In the genomic region with DNA sequence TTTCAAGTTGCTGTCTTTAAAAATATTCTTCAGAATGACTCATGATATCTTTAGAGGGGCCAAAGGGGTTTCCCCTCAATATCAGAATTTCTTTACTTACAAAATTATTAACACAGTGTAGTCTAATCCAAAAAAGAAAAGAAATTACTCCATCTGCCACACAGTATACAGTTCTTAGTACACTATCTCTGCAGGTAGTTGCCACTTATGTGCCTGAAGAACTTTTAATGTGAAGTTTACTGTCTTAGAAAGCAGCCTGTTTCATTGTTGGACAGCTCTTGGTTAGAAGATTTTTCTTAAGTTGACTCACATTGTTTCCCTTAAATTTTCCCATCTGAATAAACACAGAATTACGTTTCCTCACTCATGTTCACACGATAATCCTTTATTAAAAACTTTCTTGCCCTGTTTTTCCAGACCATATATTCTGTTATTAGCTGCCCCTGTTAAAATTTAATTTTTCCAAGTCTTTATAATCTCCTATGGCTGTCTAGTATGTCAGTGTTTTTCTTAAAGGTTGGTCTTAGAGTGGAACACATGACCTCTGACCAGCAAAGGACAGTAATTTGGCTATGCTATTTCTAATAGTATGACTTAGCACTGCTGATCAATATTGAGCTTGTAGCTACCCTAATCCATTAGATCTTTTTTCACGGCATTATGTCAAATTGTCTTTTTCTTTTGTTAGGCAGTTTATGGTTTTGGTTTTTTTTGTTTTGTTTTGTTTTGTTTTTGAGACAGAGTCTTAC, we compare ENCODE assay signal across 12 cellular contexts. TPM values are rescaled to one million over a fixed set of nuclear protein-coding genes. Genes with fewer than 3 reads are reported as not detected.
DNase-seq lines count a peak whose midpoint lies in the region; ATAC-seq and TF ChIP-seq lines count a peak whose summit lies in the region.
"Had no signal": no experiment of that assay in that cellular context is flagged by ENCODE, and none has a peak within 500 bp of the region (broad histone marks: within the 10 kb centered on the region; RNA-seq: fewer than 3 reads in every experiment).

No MANE protein-coding gene starts in this region.

- peaks cover 15% of the 10 kb centered on the region for H3K4me1 Mint-ChIP-seq in activated B cell treated with CpG ODN at 0.5 μM for 24 hours

- H3K4me3 Mint-ChIP-seq in activated B cell treated with CpG ODN at 0.5 μM for 24 hours: no peak overlapping the region

- H3K27ac Mint-ChIP-seq in activated B cell treated with CpG ODN at 0.5 μM for 24 hours: no peak overlapping the region

- CTCF ChIA-PET in activated B cell treated with CpG ODN at 0.5 μM for 24 hours (lab: Charles Lee): no interaction called here

- peak; percentile 67 for ATAC-seq in GM18508 (IDR thresholded peaks at IDR 0.05; ENCODE audit: insufficient read depth, unreplicated experiment)
- peak; percentile 77 for ATAC-seq in GM19463 (IDR thresholded peaks at IDR 0.05; ENCODE audit: unreplicated experiment)
- ATAC-seq in HG02938 (IDR thresholded peaks at IDR 0.05; ENCODE audit: unreplicated experiment): peak; percentile 67
- peak; percentile 28 for ATAC-seq in activated B cell treated with CpG ODN at 0.5 μM for 24 hours (ENCODE audit: low read depth)

- no peaks in the 10 kb centered on the region for H3K27me3 Mint-ChIP-seq in activated B cell treated with CpG ODN at 0.5 μM for 24 hours

- peaks cover 7% of the 10 kb centered on the region for H3K36me3 Mint-ChIP-seq in activated B cell treated with CpG ODN at 0.5 μM for 24 hours (ENCODE audit: low read depth)

- no peak for TF ChIP-seq CTCF in activated B cell treated with CpG ODN at 0.5 μM for 24 hours (IDR thresholded peaks at IDR 0.05)

- intact Hi-C loops in activated B cell treated with CpG ODN at 0.5 μM for 24 hours (cut with micrococcal nuclease): no loop called here

- H3K9me3 Mint-ChIP-seq in activated B cell treated with CpG ODN at 0.5 μM for 24 hours: no peaks in the 10 kb centered on the region

- DNase-seq in activated B cell treated with CpG ODN at 0.5 μM for 24 hours (no peak), cortex of kidney (lab: John Stamatoyannopoulos, UW) (no peak), LoVo (ENCODE audit: low spot score) (no peak), SW 1271 (lab: John Stamatoyannopoulos, UW) (no peak), COLO668 (lab: John Stamatoyannopoulos, UW; ENCODE audit: unreplicated experiment) (no peak)
- DNase-seq: NCI-H1105 treated with DMSO at 0.1 percent for 48 hours; NCI-H524; nucleus accumbens; stimulated activated CD8-positive, alpha-beta memory T cell treated with anti-CD3 and anti-CD28 coated beads, Interleukin-4, amount 100 ng/mL, for 48 hours had no signal

- POLR2A ChIA-PET in activated B cell treated with CpG ODN at 0.5 μM for 24 hours (lab: Charles Lee): interaction anchor here (0.6 kb wide), 1 partner anchor 40 kb away, joined by 4 read pairs; no protein-coding TSS in a partner anchor

RNA-seq across cellular contexts. Expression of a gene that starts 21.8 kb away (rescaled TPM):
- total RNA-seq in activated B cell treated with CpG ODN at 0.5 μM for 24 hours: 16.8 and 17.5 TPM in 2 replicates
